ENCODE assay signal across 13 cellular contexts in the genomic region with DNA sequence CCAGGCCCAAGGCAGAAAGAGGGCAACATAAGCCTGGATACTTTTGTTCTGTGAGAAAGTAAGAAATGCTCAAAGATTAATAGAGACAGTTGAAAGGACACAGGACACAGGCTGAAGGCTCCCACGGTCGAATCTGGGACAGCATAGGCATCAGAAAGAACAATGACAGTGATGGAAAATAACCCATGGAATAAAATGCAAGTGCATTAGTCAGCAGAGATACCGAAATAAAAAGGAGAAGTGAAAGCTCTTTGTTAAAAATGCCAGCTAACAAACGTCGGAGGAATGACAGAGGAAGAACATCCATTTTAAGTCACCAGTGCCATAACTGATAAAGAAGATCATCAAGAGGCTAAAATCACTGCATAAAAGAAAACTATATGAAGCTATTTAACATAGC. TPM values are rescaled to one million over a fixed set of nuclear protein-coding genes. Genes with fewer than 3 reads are reported as not detected.
DNase-seq lines count a peak whose midpoint lies in the region; ATAC-seq and TF ChIP-seq lines count a peak whose summit lies in the region.
"Had no signal": no experiment of that assay in that cellular context is flagged by ENCODE, and none has a peak within 500 bp of the region (broad histone marks: within the 10 kb centered on the region; RNA-seq: fewer than 3 reads in every experiment).

No MANE protein-coding gene starts in this region.

- H3K27ac ChIP-seq in caudate nucleus (ENCODE audit: low read depth, low read length): peak overlapping the region; percentile 69
- H3K27ac ChIP-seq in CD8-positive, alpha-beta T cell (ENCODE audit: low read depth, low read length): no peak overlapping the region
- H3K27ac ChIP-seq: right atrium auricular region, tibial artery had no signal

- peaks cover 52% of the 10 kb centered on the region for H3K36me3 Mint-ChIP-seq in activated CD4-positive, alpha-beta T cell treated with anti-CD3 and anti-CD28 coated beads, Interleukin-2, amount 10 ng/mL, durations not matched to agents 24 days and 14 days (ENCODE audit: low read depth)
- peaks cover 52% of the 10 kb centered on the region for H3K36me3 Mint-ChIP-seq in stimulated activated memory B cell treated with anti-CD40 and anti-IgM and Interleukin-4, amounts not matched to agents 10 μg/mL and 1 μg/mL and 100 μg/mL, for 72 hours
- H3K36me3 Mint-ChIP-seq in CD8-positive, alpha-beta T cell: peaks cover 78% of the 10 kb centered on the region

- no peaks in the 10 kb centered on the region for H3K9me3 ChIP-seq in CD8-positive, alpha-beta T cell (ENCODE audit: low read length)
- H3K9me3 ChIP-seq: esophagus squamous epithelium, right atrium auricular region, tibial artery had no signal

- H3K27ac Mint-ChIP-seq in activated CD4-positive, alpha-beta T cell treated with anti-CD3 and anti-CD28 coated beads, Interleukin-2, amount 10 ng/mL, durations not matched to agents 24 days and 14 days: peak overlapping the region; percentile 13
- H3K27ac Mint-ChIP-seq in stimulated activated memory B cell treated with anti-CD40 and anti-IgM and Interleukin-4, amounts not matched to agents 10 μg/mL and 1 μg/mL and 100 μg/mL, for 72 hours: peak overlapping the region; percentile 82
- no peak overlapping the region for H3K27ac Mint-ChIP-seq in CD8-positive, alpha-beta T cell

- no peak overlapping the region for H3K4me3 Mint-ChIP-seq in activated CD4-positive, alpha-beta T cell treated with anti-CD3 and anti-CD28 coated beads, Interleukin-2, amount 10 ng/mL, durations not matched to agents 24 days and 14 days
- peak overlapping the region; percentile 49 for H3K4me3 Mint-ChIP-seq in stimulated activated memory B cell treated with anti-CD40 and anti-IgM and Interleukin-4, amounts not matched to agents 10 μg/mL and 1 μg/mL and 100 μg/mL, for 72 hours
- no peak overlapping the region for H3K4me3 Mint-ChIP-seq in CD8-positive, alpha-beta T cell

- DNase-seq in activated CD4-positive, alpha-beta T cell treated with anti-CD3 and anti-CD28 coated beads, Interleukin-2, amount 10 ng/mL, durations not matched to agents 24 days and 14 days: no peak
- DNase-seq in activated CD4-positive, alpha-beta T cell treated with anti-CD3 and anti-CD28 coated beads for 4 hours: no peak
- DNase-seq in NOMO-1 (lab: John Stamatoyannopoulos, UW; ENCODE audit: unreplicated experiment in 2 of 2): peak; percentile 67 to 91
- DNase-seq in caudate nucleus (lab: John Stamatoyannopoulos, UW): no peak
- no peak for DNase-seq in CD8-positive, alpha-beta T cell
- DNase-seq in NCI-H774 (lab: John Stamatoyannopoulos, UW): no peak
- DNase-seq: activated CD4-positive, alpha-beta T cell treated with anti-CD3 and anti-CD28 coated beads for 1 hour; central memory CD4-positive, alpha-beta T cell; esophagus squamous epithelium; tibial artery had no signal

- intact Hi-C loops in activated CD4-positive, alpha-beta T cell treated with anti-CD3 and anti-CD28 coated beads, Interleukin-2, amount 10 ng/mL, durations not matched to agents 24 days and 14 days (cut with micrococcal nuclease): no loop called here
- intact Hi-C loops in CD8-positive, alpha-beta T cell (cut with DNase I, micrococcal nuclease): no loop called here

- peak; percentile 59 for ATAC-seq in stimulated activated memory B cell treated with anti-CD40 and anti-IgM and Interleukin-4, amounts not matched to agents 10 μg/mL and 1 μg/mL and 100 μg/mL, for 72 hours
- ATAC-seq in CD8-positive, alpha-beta T cell: no peak
- no peak for ATAC-seq in GM18498 (IDR thresholded peaks at IDR 0.05; ENCODE audit: unreplicated experiment)

- peaks cover 6% of the 10 kb centered on the region for H3K4me1 Mint-ChIP-seq in activated CD4-positive, alpha-beta T cell treated with anti-CD3 and anti-CD28 coated beads, Interleukin-2, amount 10 ng/mL, durations not matched to agents 24 days and 14 days
- peaks cover 14% of the 10 kb centered on the region for H3K4me1 Mint-ChIP-seq in stimulated activated memory B cell treated with anti-CD40 and anti-IgM and Interleukin-4, amounts not matched to agents 10 μg/mL and 1 μg/mL and 100 μg/mL, for 72 hours
- no peaks in the 10 kb centered on the region for H3K4me1 Mint-ChIP-seq in CD8-positive, alpha-beta T cell (ENCODE audit: low read depth)

- H3K9me3 Mint-ChIP-seq in activated CD4-positive, alpha-beta T cell treated with anti-CD3 and anti-CD28 coated beads, Interleukin-2, amount 10 ng/mL, durations not matched to agents 24 days and 14 days: no peaks in the 10 kb centered on the region
- no peaks in the 10 kb centered on the region for H3K9me3 Mint-ChIP-seq in stimulated activated memory B cell treated with anti-CD40 and anti-IgM and Interleukin-4, amounts not matched to agents 10 μg/mL and 1 μg/mL and 100 μg/mL, for 72 hours
- H3K9me3 Mint-ChIP-seq in CD8-positive, alpha-beta T cell: no peaks in the 10 kb centered on the region

- no peak overlapping the region for H3K4me3 ChIP-seq in CD8-positive, alpha-beta T cell (ENCODE audit: low read depth, low read length)
- H3K4me3 ChIP-seq: esophagus squamous epithelium, right atrium auricular region, tibial artery had no signal

- H3K4me1 ChIP-seq in CD8-positive, alpha-beta T cell (ENCODE audit: insufficient read depth, low read length): no peaks in the 10 kb centered on the region
- H3K4me1 ChIP-seq: esophagus squamous epithelium, right atrium auricular region, tibial artery had no signal

- POLR2A ChIA-PET in CD8-positive, alpha-beta T cell (lab: Charles Lee): no interaction called here

- TF ChIP-seq CTCF in CD8-positive, alpha-beta T cell (IDR thresholded peaks at IDR 0.05): no peak

- H3K27me3 Mint-ChIP-seq in activated CD4-positive, alpha-beta T cell treated with anti-CD3 and anti-CD28 coated beads, Interleukin-2, amount 10 ng/mL, durations not matched to agents 24 days and 14 days: no peaks in the 10 kb centered on the region
- H3K27me3 Mint-ChIP-seq in stimulated activated memory B cell treated with anti-CD40 and anti-IgM and Interleukin-4, amounts not matched to agents 10 μg/mL and 1 μg/mL and 100 μg/mL, for 72 hours: no peaks in the 10 kb centered on the region
- H3K27me3 Mint-ChIP-seq in CD8-positive, alpha-beta T cell (ENCODE audit: low read depth): no peaks in the 10 kb centered on the region

- CTCF ChIA-PET in CD8-positive, alpha-beta T cell (lab: Charles Lee): no interaction called here

- H3K27me3 ChIP-seq in CD8-positive, alpha-beta T cell (ENCODE audit: insufficient read depth, low read length): no peaks in the 10 kb centered on the region
- H3K27me3 ChIP-seq: esophagus squamous epithelium, right atrium auricular region, tibial artery had no signal

- peaks cover 22% of the 10 kb centered on the region for H3K36me3 ChIP-seq in CD8-positive, alpha-beta T cell (ENCODE audit: insufficient read depth, low read length)

RNA-seq across cellular contexts. Expression of a gene that starts 19.7 kb away (rescaled TPM):
- total RNA-seq in activated CD4-positive, alpha-beta T cell treated with anti-CD3 and anti-CD28 coated beads, Interleukin-2, amount 10 ng/mL, durations not matched to agents 24 days and 14 days: 10.1 and 13.9 TPM in 2 replicates
- total RNA-seq in CD8-positive, alpha-beta T cell: 1 to 10 TPM; 3.0 to 3.7 TPM

RNA-seq across cellular contexts. Expression of a gene that starts 26.6 kb away (rescaled TPM):
- 106 TPM in 2 replicates for total RNA-seq in activated CD4-positive, alpha-beta T cell treated with anti-CD3 and anti-CD28 coated beads, Interleukin-2, amount 10 ng/mL, durations not matched to agents 24 days and 14 days
- 10 to 100 TPM; 76.9 to 78.6 TPM for total RNA-seq in CD8-positive, alpha-beta T cell

Comparison
In these comparisons a context has a peak if more than half of its experiments do, and no peak if none do; other contexts are left out.
1. DNase-seq: peak in NOMO-1 (2 of 2); none in activated CD4-positive, alpha-beta T cell treated with anti-CD3 and anti-CD28 coated beads, Interleukin-2, amount 10 ng/mL, durations not matched to agents 24 days and 14 days (single experiment), activated CD4-positive, alpha-beta T cell treated with anti-CD3 and anti-CD28 coated beads for 4 hours (0 of 2), caudate nucleus (0 of 61), CD8-positive, alpha-beta T cell (0 of 7) and NCI-H774 (single experiment).